In the genomic region with DNA sequence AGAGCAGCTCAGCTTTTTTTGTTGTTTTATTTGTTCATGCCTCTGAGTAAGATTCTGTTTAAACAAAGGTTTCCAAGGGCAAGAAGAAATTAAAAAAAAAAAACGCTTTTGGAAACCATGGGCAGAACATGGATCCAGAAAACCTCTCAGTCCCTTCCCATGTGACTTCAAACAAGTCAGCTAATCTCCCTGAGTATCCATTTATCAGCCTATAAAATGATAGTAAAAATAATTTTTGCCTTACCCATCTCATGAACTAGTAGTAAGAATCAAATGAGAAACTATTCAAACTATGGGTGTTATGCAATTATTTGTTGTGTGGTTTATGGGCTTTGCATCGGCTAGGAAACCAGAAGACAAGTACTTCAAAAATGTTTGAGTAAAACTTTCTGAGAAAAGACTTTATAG, we compare ENCODE assay signal across 14 cellular contexts. TPM values are rescaled to one million over a fixed set of nuclear protein-coding genes. Genes with fewer than 3 reads are reported as not detected.
A peak's percentile ranks its signal among the peaks of the same experiment; 100 is the strongest.
DNase-seq lines count a peak whose midpoint lies in the region; FAIRE-seq and TF ChIP-seq lines count a peak whose summit lies in the region.
"Had no signal": no experiment of that assay in that cellular context is flagged by ENCODE, and none has a peak within 500 bp of the region (broad histone marks: within the 10 kb centered on the region; RNA-seq: fewer than 3 reads in every experiment).

No MANE protein-coding gene starts in this region.

- H3K27ac ChIP-seq in ACC112 (ENCODE audit: low read depth, low read length): peak overlapping the region; percentile 80
- H3K27ac ChIP-seq in esophagus squamous epithelium: peak overlapping the region in 3 of 4 donors; percentile 1 to 35 (median 17)
- H3K27ac ChIP-seq in muscle layer of duodenum (ENCODE audit: low read length): peak overlapping the region; percentile 52

- H3K4me3 ChIP-seq in ACC112 (ENCODE audit: low read depth, low read length): 0 out of 2 replicates have a peak overlapping the region, but pooled peaks have one; percentile 1
- H3K4me3 ChIP-seq in LNCaP clone FGC (ENCODE audit: low read depth, low read length): no peak overlapping the region
- no peak overlapping the region for H3K4me3 ChIP-seq in esophagus squamous epithelium
- no peak overlapping the region for H3K4me3 ChIP-seq in muscle layer of duodenum (ENCODE audit: low read depth in 1 of 2, low read length in 2 of 2)

- TF ChIP-seq POLR2A in esophagus squamous epithelium (IDR thresholded peaks at IDR 0.05): no peak

- DNase-seq in LNCaP clone FGC (ENCODE audit: low read depth) (peak; percentile 97), esophagus squamous epithelium (lab: John Stamatoyannopoulos, UW) (no peak), putamen (ENCODE audit: low spot score) (no peak), frontal cortex (ENCODE audit: low spot score in 2 of 2) (no peak), DMS153 (lab: John Stamatoyannopoulos, UW) (no peak), GM19240 (ENCODE audit: insufficient read length, low spot score) (no peak)
- DNase-seq: activated CD4-positive, alpha-beta T cell treated with anti-CD3 and anti-CD28 coated beads for 4 hours; activated T-cell treated with anti-CD3 and anti-CD28 coated beads, Interleukin-2, amount 50 U/mL, for 72 hours; NCI-H524; small intestine; T-helper 1 cell had no signal

- no peaks in the 10 kb centered on the region for H3K36me3 ChIP-seq in ACC112 (ENCODE audit: insufficient read depth, low read length)
- no peaks in the 10 kb centered on the region for H3K36me3 ChIP-seq in esophagus squamous epithelium
- H3K36me3 ChIP-seq in muscle layer of duodenum (ENCODE audit: control insufficient read depth in 1 of 2, insufficient read depth in 2 of 2, low read length in 2 of 2): no peaks in the 10 kb centered on the region

- H3K4me1 ChIP-seq in ACC112 (ENCODE audit: control insufficient read depth, insufficient read depth, low read length, unreplicated experiment) (peaks cover 39% of the 10 kb centered on the region), esophagus squamous epithelium (peaks cover 0 to 53% (median 28%) of the 10 kb centered on the region in 3 donors), muscle layer of duodenum (ENCODE audit: control insufficient read depth in 1 of 2, insufficient read depth in 2 of 2, low read length in 2 of 2) (peaks cover 11 to 16% of the 10 kb centered on the region in 2 donors)

- H3K27me3 ChIP-seq in ACC112 (ENCODE audit: insufficient read depth, low read length): no peaks in the 10 kb centered on the region
- no peaks in the 10 kb centered on the region for H3K27me3 ChIP-seq in esophagus squamous epithelium
- H3K27me3 ChIP-seq in muscle layer of duodenum (ENCODE audit: low read depth, low read length): no peaks in the 10 kb centered on the region

- 13 to 17% methylated on average over 2 of the region's 2 CpGs for WGBS in esophagus squamous epithelium, 2 donors

- no peak for FAIRE-seq in frontal cortex (lab: Jason Lieb, UNC)
- FAIRE-seq: A204.1, small intestine had no signal

- no peaks in the 10 kb centered on the region for H3K9me3 ChIP-seq in esophagus squamous epithelium
- no peaks in the 10 kb centered on the region for H3K9me3 ChIP-seq in muscle layer of duodenum (ENCODE audit: control insufficient read depth in 1 of 2, low read length in 2 of 2)

- TF ChIP-seq CTCF in LNCaP clone FGC (IDR thresholded peaks at IDR 0.05; ENCODE audit: control insufficient read depth, extremely low read depth, insufficient read depth): no peak
- no peak for TF ChIP-seq CTCF in esophagus squamous epithelium (IDR thresholded peaks at IDR 0.05)

- H2AFZ ChIP-seq in ACC112 (ENCODE audit: low read length, unreplicated experiment): no peak overlapping the region

- peaks cover 41% of the 10 kb centered on the region for H3K79me2 ChIP-seq in ACC112 (ENCODE audit: control insufficient read depth, insufficient read depth, low read length, unreplicated experiment)

- intact Hi-C loops in esophagus squamous epithelium (cut with DNase I): no loop called here

RNA-seq across cellular contexts. Expression of a gene that starts 27.6 kb away (rescaled TPM):
- 10 to 100 TPM in 3 of 4 donors, 1 to 10 TPM in 1; 3.9 to 33.0 (median 14.7) TPM for total RNA-seq in esophagus squamous epithelium
- total RNA-seq in frontal cortex: 56.3 TPM

Comparison
In these comparisons a context has a peak if more than half of its experiments do, and no peak if none do; other contexts are left out.
1. H3K27ac ChIP-seq: peak in every context shown above with its lines; median percentile 80 in ACC112; 52 in muscle layer of duodenum; 17 in esophagus squamous epithelium.